10 cellular contexts compared by ENCODE assay signal in the genomic region with DNA sequence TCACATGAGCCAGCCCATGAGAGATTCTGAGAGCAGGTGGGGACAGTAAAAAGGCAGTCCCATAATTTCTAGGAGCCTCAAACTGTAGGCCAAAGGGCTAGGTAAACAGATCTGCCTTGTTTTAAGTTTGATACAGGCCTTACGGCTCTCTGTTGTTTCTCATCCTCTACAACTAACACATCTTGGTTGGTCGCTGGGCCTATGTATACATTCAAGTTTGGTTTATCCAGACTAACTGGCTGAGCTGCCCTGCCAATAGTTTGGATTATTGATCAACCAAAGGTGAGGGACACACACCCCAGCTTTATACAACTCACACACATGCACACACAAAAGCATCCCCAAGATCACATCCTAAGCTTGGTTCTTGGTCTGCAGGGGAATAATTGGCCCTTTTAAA. TPM values are rescaled to one million over a fixed set of nuclear protein-coding genes. Genes with fewer than 3 reads are reported as not detected.
DNase-seq lines count a peak whose midpoint lies in the region; ATAC-seq and TF ChIP-seq lines count a peak whose summit lies in the region.
"Had no signal": no experiment of that assay in that cellular context is flagged by ENCODE, and none has a peak within 500 bp of the region (broad histone marks: within the 10 kb centered on the region; RNA-seq: fewer than 3 reads in every experiment).

No MANE protein-coding gene starts in this region.

- ATAC-seq in Right ventricle myocardium superior (ENCODE audit: poor library complexity): no peak
- no peak for ATAC-seq in body of pancreas

- peaks cover 26% of the 10 kb centered on the region for H3K4me1 Mint-ChIP-seq in progenitor cell of endocrine pancreas (ENCODE audit: low read depth)

- peaks cover 4% of the 10 kb centered on the region for H3K27me3 Mint-ChIP-seq in progenitor cell of endocrine pancreas

- H3K27me3 ChIP-seq in right atrium auricular region (no peaks in the 10 kb centered on the region), body of pancreas (no peaks in the 10 kb centered on the region), mucosa of rectum (ENCODE audit: control insufficient read depth in 2 of 2, insufficient read depth in 2 of 2, low read length in 2 of 2) (no peaks in the 10 kb centered on the region)

- H3K9ac ChIP-seq in mucosa of rectum (ENCODE audit: low read depth in 1 of 2, low read length in 2 of 2): peak overlapping the region; percentile 57 to 64

- 28 to 35% methylated on average over 2 of the region's 2 CpGs for WGBS in body of pancreas, 2 donors
- 68% methylated on average over 2 of the region's 2 CpGs for WGBS in urinary bladder

- H3K27ac Mint-ChIP-seq in progenitor cell of endocrine pancreas: no peak overlapping the region

- H3K9me3 ChIP-seq in right atrium auricular region (no peaks in the 10 kb centered on the region), body of pancreas (no peaks in the 10 kb centered on the region), mucosa of rectum (ENCODE audit: control insufficient read depth in 2 of 2, low read length in 2 of 2) (no peaks in the 10 kb centered on the region)

- no peak overlapping the region for H3K4me3 Mint-ChIP-seq in progenitor cell of endocrine pancreas (ENCODE audit: low read depth)

- peaks cover 9% of the 10 kb centered on the region for H3K36me3 ChIP-seq in right atrium auricular region
- H3K36me3 ChIP-seq in body of pancreas (replicated peaks in 1 of 2; ENCODE audit: insufficient read depth in 1 of 2, low read depth in 2 of 2): no peaks in the 10 kb centered on the region
- peaks cover 0 to 5% of the 10 kb centered on the region in 2 donors for H3K36me3 ChIP-seq in mucosa of rectum (ENCODE audit: control insufficient read depth in 2 of 2, insufficient read depth in 2 of 2, low read length in 2 of 2)
- H3K36me3 ChIP-seq in urinary bladder (ENCODE audit: insufficient read depth): peaks cover 1% of the 10 kb centered on the region

- H3K4me1 ChIP-seq in right atrium auricular region (peaks cover 0 to 56% of the 10 kb centered on the region in 2 donors), body of pancreas (peaks cover 72% of the 10 kb centered on the region), mucosa of rectum (ENCODE audit: control insufficient read depth in 2 of 2, insufficient read depth in 2 of 2, low read length in 2 of 2) (peaks cover 25 to 57% of the 10 kb centered on the region in 2 donors), urinary bladder (ENCODE audit: insufficient read depth) (peaks cover 5% of the 10 kb centered on the region)

- intact Hi-C loops in Right ventricle myocardium superior (cut with DNase I): loop anchor here (5.0 kb wide), 1 partner anchor 33 kb away; no protein-coding TSS in a partner anchor
- intact Hi-C loops in body of pancreas (cut with DNase I): no loop called here

- TF ChIP-seq POLR2A in body of pancreas (IDR thresholded peaks at IDR 0.05): no peak

- TF ChIP-seq CTCF in right atrium auricular region (IDR thresholded peaks at IDR 0.05): no peak
- no peak for TF ChIP-seq CTCF in body of pancreas (IDR thresholded peaks at IDR 0.05)
- TF ChIP-seq CTCF in progenitor cell of endocrine pancreas (IDR thresholded peaks at IDR 0.05; ENCODE audit: unreplicated experiment): no peak

- DNase-seq in right atrium auricular region (ENCODE audit: low spot score) (no peak), Right ventricle myocardium superior (no peak), body of pancreas (no peak), COLO668 (lab: John Stamatoyannopoulos, UW; ENCODE audit: unreplicated experiment) (no peak), SK-N-DZ (ENCODE audit: low spot score) (no peak), progenitor cell of endocrine pancreas (ENCODE audit: low spot score, unreplicated experiment) (no peak)
- DNase-seq: activated CD4-positive, CD25-positive, alpha-beta regulatory T cell had no signal

- peak overlapping the region; percentile 99 for H3K27ac ChIP-seq in right atrium auricular region
- peak overlapping the region in 3 of 4 donors; percentile 4 to 98 (median 32) for H3K27ac ChIP-seq in body of pancreas
- H3K27ac ChIP-seq in mucosa of rectum (ENCODE audit: low read depth in 2 of 2, low read length in 2 of 2): peak overlapping the region; percentile 52 to 99
- no peak overlapping the region for H3K27ac ChIP-seq in urinary bladder (ENCODE audit: low read depth)

- peaks cover 5% of the 10 kb centered on the region for H3K36me3 Mint-ChIP-seq in progenitor cell of endocrine pancreas (ENCODE audit: insufficient read depth)

- peak overlapping the region; percentile 72 to 73 for H3K4me3 ChIP-seq in right atrium auricular region
- H3K4me3 ChIP-seq in body of pancreas: no peak overlapping the region
- H3K4me3 ChIP-seq in mucosa of rectum (ENCODE audit: low read length in 2 of 2): peak overlapping the region in 1 of 2 donors; percentile 89
- H3K4me3 ChIP-seq in urinary bladder (ENCODE audit: low read depth, low read length): peak overlapping the region; percentile 98

- no peaks in the 10 kb centered on the region for H3K9me3 Mint-ChIP-seq in progenitor cell of endocrine pancreas (ENCODE audit: low read depth)

RNA-seq across cellular contexts. Expression of a gene that starts 3.0 kb away (rescaled TPM):
- total RNA-seq in right atrium auricular region: 10 to 100 TPM; 14.8 to 30.0 TPM
- 18.2 TPM for total RNA-seq in Right ventricle myocardium superior
- total RNA-seq in body of pancreas: 10 to 100 TPM; 17.1 to 30.3 TPM
- total RNA-seq in urinary bladder: 27.4 TPM
- polyA plus RNA-seq in urinary bladder: 28.2 TPM
- 25.4 and 25.6 TPM in 2 replicates for polyA plus RNA-seq in SK-N-DZ (2014; cell fraction: cytosol; rRNA removed)
- 14.9 and 19.8 TPM in 2 replicates for polyA plus RNA-seq in SK-N-DZ (2014; cell fraction: nucleus; rRNA removed)
- 14.4 and 17.9 TPM in 2 replicates for total RNA-seq in progenitor cell of endocrine pancreas

RNA-seq across cellular contexts. Expression of a gene that starts 56.2 kb away (rescaled TPM):
- total RNA-seq in right atrium auricular region (not detected), Right ventricle myocardium superior (not detected), body of pancreas (under 1 TPM in 1 of 2 donors, not detected in 1; 0.26 TPM), urinary bladder (0.21 TPM), progenitor cell of endocrine pancreas (0.49 TPM in 1 of 2 replicates, not detected in the other)
- not detected for polyA plus RNA-seq in urinary bladder
- not detected in 2 replicates for polyA plus RNA-seq in SK-N-DZ (2014; cell fraction: cytosol; rRNA removed)
- polyA plus RNA-seq in SK-N-DZ (2014; cell fraction: nucleus; rRNA removed): not detected in 2 replicates
- total RNA-seq: M059J had no signal

Comparison
In these comparisons a context has a peak if more than half of its experiments do, and no peak if none do; other contexts are left out.
1. H3K4me3 ChIP-seq: peak in right atrium auricular region (2 of 2) and urinary bladder (single experiment); none in body of pancreas (0 of 2).